ENCODE assay signal across 3 cellular contexts in genomic region chr3:197229836-197230235, GRCh38.
TF ChIP-seq lines count a peak whose summit lies in the region.

No MANE protein-coding gene starts in this region.

TF ChIP-seq in liver, 16 proteins besides CTCF, POLR2A, EP300 and RAD21 (continued from another document):
- TF ChIP-seq SP1 (IDR thresholded peaks at IDR 0.05), result peak; percentile 46
- TF ChIP-seq HNF4A (conservative IDR thresholded peaks at IDR 0.05), result peak; percentile 78 to 85

TF ChIP-seq in HepG2, 621 proteins besides CTCF, POLR2A, EP300 and RAD21 (continued from another document and continues in another):
- TF ChIP-seq ARNT (IDR thresholded peaks at IDR 0.05) (no peak), ZNF713 (CRISPR knock-in tag; IDR thresholded peaks at IDR 0.05) (no peak), ZBTB33 (CRISPR knock-in tag; IDR thresholded peaks at IDR 0.05) (no peak), CERS6 (CRISPR knock-in tag; IDR thresholded peaks at IDR 0.05) (no peak), ZNF329 (CRISPR knock-in tag; IDR thresholded peaks at IDR 0.05; ENCODE audit: low read depth) (no peak), NONO (IDR thresholded peaks at IDR 0.05) (no peak), NONO (CRISPR knock-in tag; conservative IDR thresholded peaks at IDR 0.05) (no peak), FOXJ3 (CRISPR knock-in tag; IDR thresholded peaks at IDR 0.05; ENCODE audit: borderline replicate concordance) (no peak), ZNF710 (CRISPR knock-in tag; IDR thresholded peaks at IDR 0.05; ENCODE audit: borderline replicate concordance) (no peak), ZBTB4 (CRISPR knock-in tag; IDR thresholded peaks at IDR 0.05; ENCODE audit: borderline replicate concordance) (no peak), MTA1 (CRISPR knock-in tag; IDR thresholded peaks at IDR 0.05; ENCODE audit: borderline replicate concordance) (no peak), HNF4G (IDR thresholded peaks at IDR 0.05; ENCODE audit: borderline replicate concordance, low read depth, low read length) (no peak), HNF4G (CRISPR knock-in tag; IDR thresholded peaks at IDR 0.05; ENCODE audit: borderline replicate concordance, low read depth) (no peak), ZNF343 (CRISPR knock-in tag; IDR thresholded peaks at IDR 0.05) (no peak)

TF ChIP-seq in GM12878, 131 proteins besides CTCF, POLR2A, EP300 and RAD21 (continued from another document):
- no peak for TF ChIP-seq BCL11A (IDR thresholded peaks at IDR 0.05; ENCODE audit: low read depth, low read length)
- no peak for TF ChIP-seq RB1 (IDR thresholded peaks at IDR 0.05; ENCODE audit: borderline replicate concordance)
- TF ChIP-seq SP1 (IDR thresholded peaks at IDR 0.05; ENCODE audit: low read depth, low read length), result no peak
- TF ChIP-seq HSF1 (IDR thresholded peaks at IDR 0.05; ENCODE audit: low read depth, low read length), result no peak
- no peak for TF ChIP-seq CHD2 (IDR thresholded peaks at IDR 0.05; ENCODE audit: borderline replicate concordance, low read depth, low read length)
- no peak for TF ChIP-seq BRCA1 (IDR thresholded peaks at IDR 0.05; ENCODE audit: low read depth, low read length)
